ENCODE assay signal across 1 cellular context in genomic region chr11:8688414-8689362, GRCh38.
TF ChIP-seq lines count a peak whose summit lies in the region.

No MANE protein-coding gene starts in this region.

TF ChIP-seq in HepG2, 621 proteins besides CTCF, POLR2A, EP300 and RAD21 (continued from another document and continues in another):
- TF ChIP-seq THAP8 (CRISPR knock-in tag; IDR thresholded peaks at IDR 0.05; ENCODE audit: borderline replicate concordance): peak; percentile 79; the same call in 1 of the 2 replicates
- TF ChIP-seq ZNF205 (CRISPR knock-in tag; IDR thresholded peaks at IDR 0.05): 0 out of 2 replicates have a peak, but pooled peaks have one; percentile 18
- no peak for TF ChIP-seq ZNF550 (CRISPR knock-in tag; IDR thresholded peaks at IDR 0.05; ENCODE audit: borderline replicate concordance)
- TF ChIP-seq NFRKB (IDR thresholded peaks at IDR 0.05): no peak
- TF ChIP-seq ZNF136 (CRISPR knock-in tag; IDR thresholded peaks at IDR 0.05; ENCODE audit: low read depth): peak; percentile 86; the same call in 1 of the 2 replicates
- TF ChIP-seq ARHGAP35 (CRISPR knock-in tag; IDR thresholded peaks at IDR 0.05; ENCODE audit: borderline replicate concordance): peak; percentile 75; the same call in 1 of the 2 replicates
- TF ChIP-seq CSRNP2 (CRISPR knock-in tag; conservative IDR thresholded peaks at IDR 0.05; ENCODE audit: low read depth): no peak
- TF ChIP-seq GATA4 (IDR thresholded peaks at IDR 0.05; ENCODE audit: borderline replicate concordance, low read depth): no peak; the same call in 1 of the 2 replicates
- TF ChIP-seq ATRX (CRISPR knock-in tag; IDR thresholded peaks at IDR 0.05; ENCODE audit: borderline replicate concordance): no peak
- TF ChIP-seq NCOA5 (CRISPR knock-in tag; IDR thresholded peaks at IDR 0.05): peak; percentile 73; the same call in 1 of the 2 replicates
- peak; percentile 95 for TF ChIP-seq SALL2 (CRISPR knock-in tag; IDR thresholded peaks at IDR 0.05)
- peak; percentile 59 for TF ChIP-seq ZNF781 (CRISPR knock-in tag; IDR thresholded peaks at IDR 0.05; ENCODE audit: borderline replicate concordance, not compliant biosample characterization)
- TF ChIP-seq ATF7-NPFF (CRISPR knock-in tag; IDR thresholded peaks at IDR 0.05; ENCODE audit: low read depth): peak; percentile 84
- TF ChIP-seq RFX3 (CRISPR knock-in tag; IDR thresholded peaks at IDR 0.05): no peak
- peak; percentile 76 for TF ChIP-seq MEF2D (CRISPR knock-in tag; IDR thresholded peaks at IDR 0.05)
- peak; percentile 41; the same call in 1 of the 2 replicates for TF ChIP-seq ZMYM3 (CRISPR knock-in tag; IDR thresholded peaks at IDR 0.05)
- TF ChIP-seq ZNF646 (CRISPR knock-in tag; IDR thresholded peaks at IDR 0.05): no peak
- TF ChIP-seq ZNF282 (IDR thresholded peaks at IDR 0.05; ENCODE audit: partially characterized antibody): no peak
- TF ChIP-seq JUND (CRISPR knock-in tag; IDR thresholded peaks at IDR 0.05): peak; percentile 54; the same call in 1 of the 2 replicates
- no peak for TF ChIP-seq MAFF (IDR thresholded peaks at IDR 0.05; ENCODE audit: low read depth, low read length)
- TF ChIP-seq PRDM15 (CRISPR knock-in tag; IDR thresholded peaks at IDR 0.05): peak; percentile 79
- no peak for TF ChIP-seq NFIC (IDR thresholded peaks at IDR 0.05; ENCODE audit: low read length)
- no peak; the same call in 1 of the 2 replicates for TF ChIP-seq ZNF839 (CRISPR knock-in tag; IDR thresholded peaks at IDR 0.05; ENCODE audit: borderline replicate concordance)
- TF ChIP-seq ZNF687 (CRISPR knock-in tag; IDR thresholded peaks at IDR 0.05): peak; percentile 99
- TF ChIP-seq ZNF101 (CRISPR knock-in tag; IDR thresholded peaks at IDR 0.05; ENCODE audit: borderline replicate concordance, low read depth): no peak
- TF ChIP-seq MATR3 (CRISPR knock-in tag; IDR thresholded peaks at IDR 0.05): no peak
- TF ChIP-seq ZNF761 (CRISPR knock-in tag; conservative IDR thresholded peaks at IDR 0.05): peak; percentile 93
- TF ChIP-seq MLLT10 (CRISPR knock-in tag; IDR thresholded peaks at IDR 0.05): peak; percentile 15; the same call in 1 of the 2 replicates
- peak; percentile 79 for TF ChIP-seq ZNF501 (CRISPR knock-in tag; IDR thresholded peaks at IDR 0.05)
- no peak for TF ChIP-seq E2F2 (CRISPR knock-in tag; IDR thresholded peaks at IDR 0.05; ENCODE audit: borderline replicate concordance)
- peak; percentile 92 for TF ChIP-seq SPEN (CRISPR knock-in tag; IDR thresholded peaks at IDR 0.05; ENCODE audit: low read depth)
- TF ChIP-seq SOX6 (IDR thresholded peaks at IDR 0.05): no peak
- peak; percentile 70 for TF ChIP-seq SOX6 (CRISPR knock-in tag; IDR thresholded peaks at IDR 0.05)
- TF ChIP-seq STAG1 (CRISPR knock-in tag; IDR thresholded peaks at IDR 0.05): peak; percentile 83
- TF ChIP-seq ZNF589 (CRISPR knock-in tag; conservative IDR thresholded peaks at IDR 0.05): no peak
- TF ChIP-seq ZNF749 (CRISPR knock-in tag; IDR thresholded peaks at IDR 0.05; ENCODE audit: borderline replicate concordance): no peak; the same call in 1 of the 2 replicates
- no peak for TF ChIP-seq TCF7L2 (IDR thresholded peaks at IDR 0.05; ENCODE audit: low read depth, low read length)
- TF ChIP-seq ZNF782 (CRISPR knock-in tag; IDR thresholded peaks at IDR 0.05; ENCODE audit: borderline replicate concordance): no peak
- TF ChIP-seq SP5 (CRISPR knock-in tag; IDR thresholded peaks at IDR 0.05; ENCODE audit: borderline replicate concordance, low read depth): peak; percentile 67; the same call in 1 of the 2 replicates
- TF ChIP-seq ZNF430 (CRISPR knock-in tag; IDR thresholded peaks at IDR 0.05): peak; percentile 84; the same call in 1 of the 2 replicates
- no peak for TF ChIP-seq PPARG (CRISPR knock-in tag; conservative IDR thresholded peaks at IDR 0.05)
- peak; percentile 90; the same call in 1 of the 2 replicates for TF ChIP-seq REPIN1 (CRISPR knock-in tag; IDR thresholded peaks at IDR 0.05; ENCODE audit: borderline replicate concordance, low read depth)
